Comparison of ENCODE assay signal across 8 cellular contexts in the genomic region with DNA sequence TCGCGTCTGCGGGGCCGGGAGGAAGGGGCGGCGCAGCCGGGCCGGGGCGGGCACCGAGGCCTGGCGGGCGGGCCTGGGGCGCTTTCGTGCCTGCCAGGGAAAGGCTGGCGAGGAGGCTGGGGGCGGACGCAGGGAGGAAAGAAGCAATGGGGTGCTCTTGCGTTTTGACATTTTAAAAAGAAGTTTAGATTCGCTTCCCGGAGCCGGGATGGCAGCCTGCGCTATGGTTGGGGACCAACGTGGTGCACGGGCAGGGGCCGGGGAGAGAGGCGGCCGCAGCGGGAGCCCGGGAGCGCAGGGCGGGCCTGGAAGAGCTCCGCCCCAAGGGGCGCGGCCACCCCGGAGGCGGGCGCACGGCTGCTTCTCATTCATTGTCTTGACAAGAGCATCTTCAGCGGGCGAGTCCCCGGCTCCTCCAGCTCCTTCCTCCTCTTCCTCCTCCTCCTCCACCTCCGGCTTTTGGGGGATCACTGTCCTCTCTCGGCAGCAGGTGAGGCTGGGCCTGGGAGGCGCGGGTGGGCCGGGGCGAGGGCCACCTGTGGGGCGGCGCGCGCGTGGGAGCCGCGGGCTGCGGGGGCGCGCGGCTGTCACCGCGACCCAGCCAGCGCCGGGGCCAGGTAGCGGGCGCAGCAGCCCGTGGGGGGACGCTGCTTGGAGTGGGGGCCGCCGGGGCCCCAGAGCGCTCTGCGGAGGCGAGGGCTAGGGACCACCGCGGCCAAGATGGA. TPM values are rescaled to one million over a fixed set of nuclear protein-coding genes. Genes with fewer than 3 reads are reported as not detected.
DNase-seq lines count a peak whose midpoint lies in the region; ATAC-seq and TF ChIP-seq lines count a peak whose summit lies in the region.

A gene (plus strand): TSS at position 367 of the 725 bp plus-strand sequence. CDS start 1,608 bp downstream, outside the sequence.

- H3K27me3 ChIP-seq in duodenal mucosa (ENCODE audit: control insufficient read depth in 1 of 2, insufficient read depth in 2 of 2, low read length in 2 of 2) = no peaks in the 10 kb centered on the region
- no peaks in the 10 kb centered on the region for H3K27me3 ChIP-seq in lung (ENCODE audit: control insufficient read depth, insufficient read depth)

- H3K9me3 ChIP-seq in duodenal mucosa (ENCODE audit: control insufficient read depth in 1 of 2, low read length in 2 of 2) = no peaks in the 10 kb centered on the region
- no peaks in the 10 kb centered on the region for H3K9me3 ChIP-seq in lung (ENCODE audit: control insufficient read depth in 2 of 2, insufficient read depth in 1 of 2, low read length in 1 of 2)

- no peak for TF ChIP-seq CTCF in lung (IDR thresholded peaks at IDR 0.05; ENCODE audit: control extremely low read depth, extremely low read depth)

- peak; percentile 54 for ATAC-seq in GM18511 (IDR thresholded peaks at IDR 0.05; ENCODE audit: unreplicated experiment)
- ATAC-seq in HG03135 (IDR thresholded peaks at IDR 0.05; ENCODE audit: unreplicated experiment) = peak; percentile 40
- peak; percentile 79 for ATAC-seq in lung (ENCODE audit: insufficient read depth, low FRiP score)

- DNase-seq in 8988T (peak; percentile 81), NCI-H526 treated with DMSO at 0.1 percent for 48 hours (lab: John Stamatoyannopoulos, UW) (peak; percentile 42), lung (ENCODE audit: low spot score) (peak; percentile 83)
- peak; percentile 69 to 75 for DNase-seq in activated CD4-positive, alpha-beta T cell treated with anti-CD3 and anti-CD28 coated beads, Interleukin-2, amount 50 U/mL, for 24 hours (ENCODE audit: low read depth in 1 of 2, low spot score in 1 of 2)
- DNase-seq in stimulated activated CD4-positive, alpha-beta T cell treated with anti-CD3 and anti-CD28 coated beads, TNF-alpha, amount 100 ng/mL, for 1 hour (ENCODE audit: low read depth in 3 of 3, low spot score in 1 of 3) = peak in 2 of 3 donors; percentile 69 to 76

- 1% methylated on average over 42 to 73 of the region's 73 CpGs for WGBS in lung, 2 donors

- H3K27ac ChIP-seq in duodenal mucosa (ENCODE audit: low read depth, low read length) (peak within 1 kb of the TSS; percentile 64), lung (ENCODE audit: low read depth in 1 of 2, low read length in 1 of 2) (peak within 1 kb of the TSS; percentile 62 to 88)

- H3K4me3 ChIP-seq in duodenal mucosa (ENCODE audit: low read depth in 1 of 2, low read length in 2 of 2) (peak within 1 kb of the TSS; percentile 62 to 63), lung (peak within 1 kb of the TSS; percentile 61)

- H3K36me3 ChIP-seq in duodenal mucosa (ENCODE audit: control insufficient read depth in 1 of 2, insufficient read depth in 2 of 2, low read length in 2 of 2) (peaks cover 0 to 9% of the 10 kb centered on the region in 2 donors), lung (ENCODE audit: control insufficient read depth in 2 of 2, insufficient read depth in 2 of 2, low read length in 2 of 2) (peaks cover 0 to 4% of the 10 kb centered on the region in 2 donors)

- H3K9ac ChIP-seq in duodenal mucosa (ENCODE audit: low read depth in 1 of 2, low read length in 2 of 2) = peak within 1 kb of the TSS; percentile 65 to 71

- H3K4me1 ChIP-seq in duodenal mucosa (ENCODE audit: control insufficient read depth in 1 of 2, insufficient read depth in 2 of 2, low read length in 2 of 2) = peaks cover 14 to 40% of the 10 kb centered on the region in 2 donors
- peaks cover 0 to 6% of the 10 kb centered on the region in 2 donors for H3K4me1 ChIP-seq in lung (ENCODE audit: control insufficient read depth in 2 of 2, insufficient read depth in 2 of 2, low read length in 2 of 2)

RNA-seq across cellular contexts. Expression of the gene that starts here (rescaled TPM):
- 100 to 1,000 TPM in 1 of 2 donors, 10 to 100 TPM in 1; 47.7 to 143 TPM for total RNA-seq in lung
- polyA plus RNA-seq in lung = 100 to 1,000 TPM in 1 of 2 donors, 10 to 100 TPM in 1; 41.8 to 419 TPM

Comparison
In these comparisons a context has a peak if more than half of its experiments do, and no peak if none do; other contexts are left out.
1. Peak in every context shown above with its lines: DNase-seq, ATAC-seq, H3K4me3 ChIP-seq and H3K27ac ChIP-seq.